22 cellular contexts compared by ENCODE assay signal in genomic region chr11:46072172-46072964, GRCh38. TPM values are rescaled to one million over a fixed set of nuclear protein-coding genes. Genes with fewer than 3 reads are reported as not detected.
DNase-seq lines count a peak whose midpoint lies in the region; ATAC-seq, FAIRE-seq and TF ChIP-seq lines count a peak whose summit lies in the region.
"Had no signal": no experiment of that assay in that cellular context is flagged by ENCODE, and none has a peak within 500 bp of the region (broad histone marks: within the 10 kb centered on the region; RNA-seq: fewer than 3 reads in every experiment).

No MANE protein-coding gene starts in this region.

- H3K9ac ChIP-seq in mesenchymal stem cell (ENCODE audit: low read length) = peak overlapping the region; percentile 33

- H3K4me3 ChIP-seq in right atrium auricular region (no peak overlapping the region), mesenchymal stem cell (ENCODE audit: insufficient read depth in 1 of 2, low read depth in 1 of 2, low read length in 2 of 2) (peak overlapping the region in 1 of 2 experiments; percentile 12), thyroid gland (replicated peaks in 1 of 3) (no peak overlapping the region)
- H3K4me3 ChIP-seq: body of pancreas, MG63, smooth muscle cell had no signal

- H3K27ac ChIP-seq in right atrium auricular region = no peak overlapping the region
- H3K27ac ChIP-seq in mesenchymal stem cell (ENCODE audit: low read length, poor library complexity, severe bottlenecking) = no peak overlapping the region
- H3K27ac ChIP-seq in thyroid gland = peak overlapping the region in 2 of 3 donors; percentile 46 to 47
- H3K27ac ChIP-seq: body of pancreas, HL-60 had no signal

- peak; percentile 71 for FAIRE-seq in endometrium (lab: Jason Lieb, UNC)

- no peak overlapping the region for H3K4ac ChIP-seq in mesenchymal stem cell (ENCODE audit: low read depth in 1 of 2, low read length in 2 of 2)

- H3K4me1 ChIP-seq in right atrium auricular region (peaks cover 0 to 24% of the 10 kb centered on the region in 2 donors), mesenchymal stem cell (ENCODE audit: control insufficient read depth, insufficient read depth, low read depth, low read length) (no peaks in the 10 kb centered on the region), thyroid gland (peaks cover 9 to 23% of the 10 kb centered on the region in 2 donors)
- H3K4me1 ChIP-seq: body of pancreas, Caco-2 had no signal

- H2BK15ac ChIP-seq in mesenchymal stem cell (ENCODE audit: low read depth, poor library complexity, severe bottlenecking) = no peak overlapping the region

- H3K14ac ChIP-seq in mesenchymal stem cell (ENCODE audit: low read length in 2 of 2) = no peak overlapping the region

- H3K36me3 ChIP-seq in right atrium auricular region (no peaks in the 10 kb centered on the region), mesenchymal stem cell (ENCODE audit: control insufficient read depth in 1 of 2, insufficient read depth in 2 of 2, low read depth in 1 of 2, low read length in 2 of 2) (peaks cover 2 to 53% of the 10 kb centered on the region in 2 experiments), thyroid gland (no peaks in the 10 kb centered on the region)

- H3K27me3 ChIP-seq in right atrium auricular region (no peaks in the 10 kb centered on the region), mesenchymal stem cell (ENCODE audit: control insufficient read depth in 1 of 2, insufficient read depth in 1 of 2, low read length in 2 of 2) (no peaks in the 10 kb centered on the region), thyroid gland (no peaks in the 10 kb centered on the region)
- H3K27me3 ChIP-seq: body of pancreas, MG63 had no signal

- no peak overlapping the region for H2AFZ ChIP-seq in mesenchymal stem cell (ENCODE audit: low read depth, low read length)

- no peak overlapping the region for H3K23ac ChIP-seq in mesenchymal stem cell (ENCODE audit: low read length in 2 of 2)

- no peak overlapping the region for H3K18ac ChIP-seq in mesenchymal stem cell (ENCODE audit: low read depth in 1 of 2, low read length in 2 of 2)

- H2BK12ac ChIP-seq in mesenchymal stem cell (ENCODE audit: low read length in 2 of 2) = no peak overlapping the region

- TF ChIP-seq CTCF in right atrium auricular region (IDR thresholded peaks at IDR 0.05) (no peak), thyroid gland (IDR thresholded peaks at IDR 0.05) (no peak)

- intact Hi-C loops in Right ventricle myocardium inferior (cut with DNase I) = loop anchor here (5.0 kb wide), 1 partner anchor 50 kb away; the partner anchor contains the start of gene PHF21A
- intact Hi-C loops in thyroid gland (cut with DNase I) = no loop called here

- H4K8ac ChIP-seq in mesenchymal stem cell (ENCODE audit: low read length) = no peak overlapping the region

- DNase-seq in Right ventricle myocardium inferior (ENCODE audit: missing footprints) = no peak
- DNase-seq in right atrium auricular region (ENCODE audit: low spot score) = no peak
- peak; percentile 42 for DNase-seq in mesenchymal stem cell
- no peak for DNase-seq in thyroid gland
- no peak for DNase-seq in activated naive CD4-positive, alpha-beta T cell (lab: John Stamatoyannopoulos, UW)
- DNase-seq in stimulated activated CD8-positive, alpha-beta memory T cell treated with anti-CD3 and anti-CD28 coated beads, Interleukin-4, amount 100 ng/mL, for 48 hours = no peak
- DNase-seq in SIG-M5 treated with dmso at 0.1 percent for 504 hours (lab: John Stamatoyannopoulos, UW; ENCODE audit: unreplicated experiment) = no peak
- DNase-seq: activated CD4-positive, alpha-beta T cell treated with anti-CD3 and anti-CD28 coated beads for 48 hours; Caco-2; EL; left colon; MG63; NCI-H1436; NCI-H526; posterior cingulate gyrus; RPMI8226; stimulated activated CD4-positive, alpha-beta T cell treated with anti-CD3 and anti-CD28 coated beads, Interleukin-4, amount 100 ng/mL, for 24 hours; stimulated activated naive CD8-positive, alpha-beta T cell treated with anti-CD3 and anti-CD28 coated beads, Interleukin-15, amount 100 ng/mL, for 72 hours had no signal

- peak; percentile 63 for ATAC-seq in Right ventricle myocardium inferior
- ATAC-seq: body of pancreas; left colon; stimulated activated naive CD8-positive, alpha-beta T cell treated with anti-CD3 and anti-CD28 coated beads, Interleukin-15, amount 100 ng/mL, for 72 hours had no signal

- H2BK5ac ChIP-seq in mesenchymal stem cell (ENCODE audit: low read depth, low read length, poor library complexity, severe bottlenecking) = no peak overlapping the region

- no peak overlapping the region for H2BK120ac ChIP-seq in mesenchymal stem cell (ENCODE audit: low read depth, low read length)

- TF ChIP-seq POLR2A in thyroid gland (IDR thresholded peaks at IDR 0.05) = no peak

- no peak overlapping the region for H4K91ac ChIP-seq in mesenchymal stem cell (ENCODE audit: low read length)

- no peak overlapping the region for H3K4me2 ChIP-seq in mesenchymal stem cell (ENCODE audit: low read length, poor library complexity, severe bottlenecking)
- H3K4me2 ChIP-seq: smooth muscle cell had no signal

- H3K9me3 ChIP-seq in right atrium auricular region = no peaks in the 10 kb centered on the region
- no peaks in the 10 kb centered on the region for H3K9me3 ChIP-seq in mesenchymal stem cell (ENCODE audit: control insufficient read depth, low read length)
- H3K9me3 ChIP-seq in thyroid gland = no peaks in the 10 kb centered on the region
- H3K9me3 ChIP-seq: body of pancreas, Caco-2, MG63 had no signal

- peaks cover 7% of the 10 kb centered on the region for H3K79me1 ChIP-seq in mesenchymal stem cell (replicated peaks; ENCODE audit: low read length, poor library complexity, severe bottlenecking)

- WGBS in mesenchymal stem cell = 33% methylated on average over 2 of the region's 4 CpGs
- WGBS in thyroid gland, 2 donors = 57 to 66% methylated on average over 4 of the region's 4 CpGs

- no peak overlapping the region for H2AK5ac ChIP-seq in mesenchymal stem cell (ENCODE audit: low read length, severe bottlenecking)

RNA-seq across cellular contexts. Expression of gene PHF21A, which starts 48.9 kb away (rescaled TPM):
- total RNA-seq in Right ventricle myocardium inferior (35.4 TPM), right atrium auricular region (10 to 100 TPM; 27.6 to 35.5 TPM), thyroid gland (10 to 100 TPM; 26.2 to 95.7 (median 64.0) TPM)
- polyA plus RNA-seq in mesenchymal stem cell (2013, experiment 1 of 2) = 48.0 TPM
- polyA plus RNA-seq in mesenchymal stem cell (2013, experiment 2 of 2) = 50.3 TPM

Comparison
In these comparisons a context has a peak if more than half of its experiments do, and no peak if none do; other contexts are left out.
1. H3K27ac ChIP-seq: peak in thyroid gland (2 of 3); none in right atrium auricular region (0 of 2) and mesenchymal stem cell (single experiment).